ENCODE assay signal across 5 cellular contexts in genomic region chr5:11656940-11657339, GRCh38.
"Had no signal": no experiment of that assay in that cellular context is flagged by ENCODE, and none has a peak within 500 bp of the region (broad histone marks: within the 10 kb centered on the region; RNA-seq: fewer than 3 reads in every experiment).

No MANE protein-coding gene starts in this region.

- DNase-seq: H9, HCEC 1CT, KBM-7 had no signal

- H3K4me2 ChIP-seq: GM23338 had no signal

- ATAC-seq: GM23338, HepG2 had no signal

- H2AFZ ChIP-seq: GM23338 had no signal

- H3K4me3 ChIP-seq: GM23338 had no signal
